ENCODE assay signal across 3 cellular contexts in the genomic region with DNA sequence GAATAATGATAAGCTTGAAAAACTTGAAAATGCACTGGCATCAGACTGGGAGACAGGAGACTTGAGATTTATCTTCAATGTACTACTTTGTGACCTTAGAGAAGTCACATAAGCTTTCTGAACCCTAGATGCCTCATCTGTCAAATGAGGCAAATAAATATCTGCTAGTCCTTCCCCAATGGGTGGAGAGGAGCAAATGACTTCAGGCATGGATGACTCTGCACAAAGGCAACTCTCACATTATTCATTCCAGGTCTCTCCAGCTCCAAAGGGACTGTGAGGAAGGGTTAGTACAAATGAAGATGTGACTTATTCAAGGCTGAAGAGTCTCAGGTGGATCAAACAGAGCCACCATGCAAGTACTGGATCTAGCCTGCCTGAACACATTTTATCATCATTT.
"Had no signal": no experiment of that assay in that cellular context is flagged by ENCODE, and none has a peak within 500 bp of the region (broad histone marks: within the 10 kb centered on the region; RNA-seq: fewer than 3 reads in every experiment).

No MANE protein-coding gene starts in this region.

- ATAC-seq: GM12878 had no signal

- DNase-seq: GDM1, GF-D8 had no signal
